ENCODE assay signal across 8 cellular contexts in genomic region chr5:86617309-86617755, GRCh38. TPM values are rescaled to one million over a fixed set of nuclear protein-coding genes. Genes with fewer than 3 reads are reported as not detected.
A peak's percentile ranks its signal among the peaks of the same experiment; 100 is the strongest.
DNase-seq lines count a peak whose midpoint lies in the region; ATAC-seq and TF ChIP-seq lines count a peak whose summit lies in the region.

No MANE protein-coding gene starts in this region.

- H3K9ac ChIP-seq in KMS-11 (peak overlapping the region; percentile 5; the same call in 1 of the 2 replicates), neural progenitor cell (no peak overlapping the region)

- H3K27ac ChIP-seq in C4-2B: peak overlapping the region; percentile 95
- H3K27ac ChIP-seq in KMS-11: peak overlapping the region; percentile 77; the same call in 1 of the 2 replicates
- H3K27ac ChIP-seq in breast epithelium: peak overlapping the region in 1 of 2 donors; percentile 96
- no peak overlapping the region for H3K27ac ChIP-seq in neural progenitor cell
- H3K27ac ChIP-seq in substantia nigra (ENCODE audit: low read depth, low read length, poor library complexity, severe bottlenecking): no peak overlapping the region

- H3K36me3 Mint-ChIP-seq in neural progenitor cell: peaks cover 26% of the 10 kb centered on the region

- DNase-seq in breast epithelium (ENCODE audit: low spot score in 2 of 2): no peak
- DNase-seq in neural progenitor cell (ENCODE audit: low spot score): no peak
- no peak for DNase-seq in NCI-H2227 treated with DMSO at 0.1 percent for 48 hours (lab: John Stamatoyannopoulos, UW)
- DNase-seq in COR-L47 (lab: John Stamatoyannopoulos, UW): no peak
- DNase-seq in substantia nigra (lab: John Stamatoyannopoulos, UW): no peak

- H3K27me3 Mint-ChIP-seq in neural progenitor cell (ENCODE audit: insufficient read depth, low read depth): peaks cover 3% of the 10 kb centered on the region

- no peak overlapping the region for H3K27ac Mint-ChIP-seq in neural progenitor cell

- H3K9me3 Mint-ChIP-seq in neural progenitor cell: peaks cover 2% of the 10 kb centered on the region

- H3K4me2 ChIP-seq in KMS-11: peak overlapping the region; percentile 72
- peak overlapping the region; percentile 40 for H3K4me2 ChIP-seq in neural progenitor cell

- TF ChIP-seq POLR2A in breast epithelium (IDR thresholded peaks at IDR 0.05): no peak

- H4K20me1 ChIP-seq in KMS-11 (ENCODE audit: insufficient read depth) (no peaks in the 10 kb centered on the region), neural progenitor cell (ENCODE audit: low read depth) (peaks cover 15% of the 10 kb centered on the region)

- H2AFZ ChIP-seq in KMS-11 (ENCODE audit: low read depth): peak overlapping the region; percentile 96
- H2AFZ ChIP-seq in neural progenitor cell (replicated peaks): peak overlapping the region; percentile 100

- H3K4me1 ChIP-seq in KMS-11 (ENCODE audit: low read depth, poor library complexity, severe bottlenecking) (peaks cover 11% of the 10 kb centered on the region), breast epithelium (peaks cover 0 to 5% of the 10 kb centered on the region in 2 donors), neural progenitor cell (peaks cover 5% of the 10 kb centered on the region)

- peaks cover 21% of the 10 kb centered on the region for H3F3A ChIP-seq in neural progenitor cell (ENCODE audit: low read depth)

- H3K36me3 ChIP-seq in KMS-11 (ENCODE audit: insufficient read depth): peaks cover 13% of the 10 kb centered on the region
- H3K36me3 ChIP-seq in breast epithelium: no peaks in the 10 kb centered on the region
- H3K36me3 ChIP-seq in neural progenitor cell: peaks cover 22% of the 10 kb centered on the region

- intact Hi-C loops in breast epithelium (cut with DNase I; ENCODE audit: low total_unique reads): no loop called here

- H3K4me3 ChIP-seq in KMS-11 (IDR thresholded peaks at IDR 0.05; ENCODE audit: insufficient read depth, low read depth, low read length) (no peak overlapping the region), breast epithelium (peak overlapping the region in 2 of 3 donors; percentile 74 to 97), neural progenitor cell (no peak overlapping the region)

- H3K4me3 Mint-ChIP-seq in neural progenitor cell: peak overlapping the region; percentile 100

- H3K79me2 ChIP-seq in KMS-11 (ENCODE audit: insufficient read depth, low read depth): peaks cover 20% of the 10 kb centered on the region
- peaks cover 32% of the 10 kb centered on the region for H3K79me2 ChIP-seq in neural progenitor cell (ENCODE audit: low read depth)

- peaks cover 8% of the 10 kb centered on the region for H3K4me1 Mint-ChIP-seq in neural progenitor cell

- H3K9me3 ChIP-seq in breast epithelium (no peaks in the 10 kb centered on the region), neural progenitor cell (ENCODE audit: low read depth) (no peaks in the 10 kb centered on the region)

- ATAC-seq in GM21367 (IDR thresholded peaks at IDR 0.05; ENCODE audit: unreplicated experiment): no peak

- TF ChIP-seq CTCF in C4-2B (conservative IDR thresholded peaks at IDR 0.05) (no peak), KMS-11 (conservative IDR thresholded peaks at IDR 0.05; ENCODE audit: low read depth, low read length) (no peak), breast epithelium (IDR thresholded peaks at IDR 0.05) (no peak), neural progenitor cell (IDR thresholded peaks at IDR 0.05) (no peak)

- no peaks in the 10 kb centered on the region for H3K27me3 ChIP-seq in KMS-11 (ENCODE audit: insufficient read depth, low read depth)
- H3K27me3 ChIP-seq in breast epithelium: peaks cover 0 to under 1% of the 10 kb centered on the region in 2 donors
- H3K27me3 ChIP-seq in neural progenitor cell: no peaks in the 10 kb centered on the region

RNA-seq across cellular contexts. Expression of gene COX7C, which starts 0.4 kb away (rescaled TPM):
- total RNA-seq in breast epithelium (100 to 1,000 TPM; 302 to 461 (median 321) TPM), neural progenitor cell (ENCODE audit: low replicate concordance) (583 and 702 TPM in 2 replicates)

Comparison
In these comparisons a context has a peak if more than half of its experiments do, and no peak if none do; other contexts are left out.
1. H3K27ac ChIP-seq: peak in C4-2B (single experiment) and KMS-11 (single experiment); none in neural progenitor cell (single experiment) and substantia nigra (single experiment).
2. H3K4me3 ChIP-seq: peak in breast epithelium (2 of 3); none in KMS-11 (single experiment) and neural progenitor cell (single experiment).